ENCODE assay signal across 26 cellular contexts in the genomic region with DNA sequence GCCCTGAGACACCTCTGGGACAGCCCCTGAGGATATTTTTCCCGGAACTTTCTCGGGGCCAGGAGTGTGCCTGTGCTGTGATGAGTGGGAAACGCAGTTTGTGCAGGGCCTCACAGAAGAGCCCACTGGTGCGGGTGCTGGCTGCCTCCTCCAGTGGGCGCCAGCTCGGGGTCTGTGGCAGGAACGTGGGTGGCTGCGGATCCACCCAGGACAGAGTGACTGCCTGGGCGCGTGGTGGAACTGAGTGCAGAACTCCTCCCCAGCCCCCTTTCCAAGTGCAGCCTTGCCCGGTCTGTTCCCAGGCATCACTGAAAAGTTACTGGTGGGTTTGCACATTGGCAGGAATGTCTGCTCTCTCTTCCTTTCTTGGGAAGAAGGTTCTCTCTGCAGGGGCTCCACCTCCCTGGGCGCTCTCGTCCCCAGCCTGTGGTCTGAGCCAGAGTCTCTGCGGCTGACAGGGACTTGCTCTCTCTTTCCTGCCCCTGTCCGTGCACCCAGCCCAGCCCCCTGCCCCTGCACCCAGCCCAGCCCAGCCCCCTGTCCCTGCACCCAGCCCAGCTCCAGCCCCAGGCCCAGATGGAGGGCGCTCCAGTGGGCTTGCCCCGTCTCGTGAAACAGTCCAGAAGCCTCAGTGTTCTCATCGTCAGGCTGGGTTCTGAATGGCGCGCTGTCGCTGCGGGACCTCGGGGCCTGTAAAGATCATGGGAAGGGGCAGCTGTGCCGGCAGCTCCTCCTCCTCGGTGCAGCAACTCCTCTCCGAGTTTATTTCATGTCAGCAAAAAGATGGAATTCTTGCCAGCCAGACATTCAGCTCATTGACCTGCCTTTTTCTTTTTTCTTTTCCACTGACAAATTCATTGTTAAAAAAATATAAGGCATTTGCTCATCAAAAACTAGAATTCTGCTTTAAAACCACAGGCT.
DNase-seq lines count a peak whose midpoint lies in the region; ATAC-seq, FAIRE-seq and TF ChIP-seq lines count a peak whose summit lies in the region.
"Had no signal": no experiment of that assay in that cellular context is flagged by ENCODE, and none has a peak within 500 bp of the region (broad histone marks: within the 10 kb centered on the region; RNA-seq: fewer than 3 reads in every experiment).

No MANE protein-coding gene starts in this region.

- H3K4me1 Mint-ChIP-seq in GM23338 = no peaks in the 10 kb centered on the region; the same call in 2 of the 3 replicates

- H3K4me2 ChIP-seq in GM23338 = no peak overlapping the region
- H3K4me2 ChIP-seq in HepG2 (ENCODE audit: low read depth, low read length) = no peak overlapping the region

- BruUV-seq in A673 (replicated peaks; lab: Mats Ljungman, UMichigan) (no TSS peak), HepG2 (replicated peaks; lab: Mats Ljungman, UMichigan) (no TSS peak)

- H3K9me3 ChIP-seq in A673 (ENCODE audit: low read depth, low read length, poor library complexity, severe bottlenecking) = no peaks in the 10 kb centered on the region
- H3K9me3 ChIP-seq in HepG2 (ENCODE audit: low read length) = no peaks in the 10 kb centered on the region
- H3K9me3 ChIP-seq in tibial nerve = no peaks in the 10 kb centered on the region
- no peaks in the 10 kb centered on the region for H3K9me3 ChIP-seq in ovary
- H3K9me3 ChIP-seq: ascending aorta, thoracic aorta had no signal

- H3K27me3 ChIP-seq in A673 (replicated peaks; ENCODE audit: insufficient read depth, low read depth, low read length, poor library complexity) (no peaks in the 10 kb centered on the region), GM23338 (ENCODE audit: insufficient read depth) (no peaks in the 10 kb centered on the region), HepG2 (ENCODE audit: control insufficient read depth in 1 of 2, insufficient read depth in 2 of 2, low read length in 2 of 2) (no peaks in the 10 kb centered on the region), tibial nerve (no peaks in the 10 kb centered on the region), ovary (no peaks in the 10 kb centered on the region)
- H3K27me3 ChIP-seq: ascending aorta had no signal

- POLR2A ChIA-PET in A673 (lab: Charles Lee; ENCODE audit: low non-redundant PET) = no interaction called here
- POLR2A ChIA-PET in HepG2 (lab: Yijun Ruan, JAX) = no interaction called here

- H3K27ac Mint-ChIP-seq in GM23338 = no peak overlapping the region; the same call in 1 of the 2 replicates
- H3K27ac Mint-ChIP-seq: CD4-positive, alpha-beta T cell had no signal

- DNase-seq in A673 (ENCODE audit: low spot score) = no peak
- DNase-seq in GM23338 (ENCODE audit: low spot score) = no peak
- DNase-seq in astrocyte of the cerebellum (ENCODE audit: low read depth) = no peak
- DNase-seq in HepG2 (ENCODE audit: low spot score) = no peak
- no peak for DNase-seq in mesenteric fat pad (ENCODE audit: low spot score)
- no peak for DNase-seq in tibial nerve (ENCODE audit: low spot score in 2 of 2)
- DNase-seq in ovary = no peak
- DNase-seq: ACHN; activated CD8-positive, alpha-beta memory T cell treated with anti-CD3 and anti-CD28 coated beads for 24 hours; activated naive CD4-positive, alpha-beta T cell treated with anti-CD3 and anti-CD28 coated beads, Interleukin-2, amount 50 U/mL, for 16 hours; activated T-cell treated with anti-CD3 and anti-CD28 coated beads, Interleukin-2, amount 50 U/mL, for 48 hours; CD4-positive, alpha-beta T cell; DMS153; GF-D8; GM23248; NCI-H1092 treated with DMSO at 0.1 percent for 48 hours; NCI-H2029 treated with DMSO at 0.1 percent for 48 hours; NCI-H446 treated with DMSO at 0.1 percent for 48 hours; NK-92 treated with Interleukin-12 subunit alpha and Interleukin-12 subunit beta, amount 100 ng/mL, for 24 hours; occipital lobe; SW 1271 had no signal

- TF ChIP-seq EP300 in HepG2 (IDR thresholded peaks at IDR 0.05; ENCODE audit: low read depth in 2 of 2, low read length in 2 of 2) = no peak
- TF ChIP-seq EP300 in HepG2 (CRISPR knock-in tag; IDR thresholded peaks at IDR 0.05; ENCODE audit: borderline replicate concordance) = no peak
- no peak for TF ChIP-seq EP300 in tibial nerve (IDR thresholded peaks at IDR 0.05)
- TF ChIP-seq EP300 in ovary (IDR thresholded peaks at IDR 0.05) = no peak

- no peak overlapping the region for H3K9ac ChIP-seq in HepG2 (ENCODE audit: insufficient read depth, low read depth, low read length)
- H3K9ac ChIP-seq: GM23248 had no signal

- no peak overlapping the region for H3K4me3 Mint-ChIP-seq in GM23338
- H3K4me3 Mint-ChIP-seq: CD4-positive, alpha-beta T cell had no signal

- CTCF ChIA-PET in A673 (lab: Charles Lee) = no interaction called here
- CTCF ChIA-PET in HepG2 (lab: Yijun Ruan, JAX; ENCODE audit: low intra/inter-chr PET ratio, low total read pairs) = no interaction called here

- TF ChIP-seq POLR2A in HepG2 (IDR thresholded peaks at IDR 0.05; ENCODE audit: insufficient read depth in 1 of 2, low read depth in 2 of 2, low read length in 2 of 2) (no peak), tibial nerve (IDR thresholded peaks at IDR 0.05) (no peak), ovary (IDR thresholded peaks at IDR 0.05) (no peak)

- H3K4me3 ChIP-seq in A673 (ENCODE audit: low read depth, low read length, poor library complexity, severe bottlenecking) (no peak overlapping the region), GM23338 (no peak overlapping the region), astrocyte of the cerebellum (ENCODE audit: low read depth, low read length) (no peak overlapping the region), HepG2 (replicated peaks in 1 of 3; ENCODE audit: insufficient read depth in 1 of 3, low read depth in 2 of 3, low read length in 3 of 3) (no peak overlapping the region), tibial nerve (no peak overlapping the region), ovary (no peak overlapping the region)
- H3K4me3 ChIP-seq: ascending aorta, coronary artery, GM23248, thoracic aorta had no signal

- H3K4me1 ChIP-seq in A673 (ENCODE audit: insufficient read depth, low read length, poor library complexity, severe bottlenecking) (no peaks in the 10 kb centered on the region), GM23338 (ENCODE audit: insufficient read depth) (no peaks in the 10 kb centered on the region), HepG2 (ENCODE audit: insufficient read depth, low read length) (no peaks in the 10 kb centered on the region), tibial nerve (peaks cover 0 to 2% (median 0%) of the 10 kb centered on the region in 4 donors), ovary (ENCODE audit: insufficient read depth) (peaks cover 1% of the 10 kb centered on the region)

- FAIRE-seq in HepG2 (lab: Jason Lieb, UNC) = no peak
- FAIRE-seq: endometrium had no signal

- TF ChIP-seq RAD21 in HepG2 (CRISPR knock-in tag; IDR thresholded peaks at IDR 0.05) = no peak

- H3K36me3 Mint-ChIP-seq in GM23338 (ENCODE audit: low read depth) = peaks cover 11% of the 10 kb centered on the region

- H2AFZ ChIP-seq in GM23338 = no peak overlapping the region
- H2AFZ ChIP-seq in HepG2 (ENCODE audit: low read length) = no peak overlapping the region
- H2AFZ ChIP-seq: GM23248 had no signal

- H3K79me2 ChIP-seq in GM23338 (replicated peaks; ENCODE audit: insufficient read depth) (no peaks in the 10 kb centered on the region), HepG2 (ENCODE audit: insufficient read depth, low read length) (no peaks in the 10 kb centered on the region)

- intact Hi-C loops in A673 (cut with micrococcal nuclease; ENCODE audit: unreplicated experiment) = no loop called here
- intact Hi-C loops in HepG2 (cut with micrococcal nuclease; ENCODE audit: unreplicated experiment) = no loop called here
- intact Hi-C loops in ovary (cut with DNase I) = no loop called here

- 99% methylated on average over 13 of the region's 27 CpGs for WGBS in HepG2 (ENCODE audit: low lambda C conversion rate)
- WGBS in tibial nerve, 2 donors = 52 to 63% methylated on average over 20 to 27 of the region's 27 CpGs
- WGBS in ovary, 3 donors = 78 to 86% (median 79%) methylated on average over 25 to 27 of the region's 27 CpGs

- H3K9me3 Mint-ChIP-seq in GM23338 = no peaks in the 10 kb centered on the region
- H3K9me3 Mint-ChIP-seq: CD4-positive, alpha-beta T cell had no signal

- TF ChIP-seq CTCF in A673 (conservative IDR thresholded peaks at IDR 0.05; ENCODE audit: low read depth, low read length) (0 out of 2 replicates have a peak, but pooled peaks have one; percentile 11), GM23338 (conservative IDR thresholded peaks at IDR 0.05; ENCODE audit: low read depth in 2 of 2) (peak; percentile 24 to 29; a peak in 2 of 4 replicates), astrocyte of the cerebellum (IDR thresholded peaks at IDR 0.05; ENCODE audit: low read depth, low read length, missing control alignments) (peak; percentile 8), HepG2 (CRISPR knock-in tag; IDR thresholded peaks at IDR 0.05) (no peak), tibial nerve (IDR thresholded peaks at IDR 0.05) (no peak), ovary (IDR thresholded peaks at IDR 0.05) (no peak)

- H3K27me3 Mint-ChIP-seq in GM23338 (ENCODE audit: insufficient read depth, low read depth, poor library complexity) = peaks cover 10% of the 10 kb centered on the region
- H3K27me3 Mint-ChIP-seq: CD4-positive, alpha-beta T cell had no signal

- peak; percentile 18; the same call in 2 of the 3 replicates for ATAC-seq in GM23338
- ATAC-seq in HepG2 = no peak
- no peak for ATAC-seq in GM18868 (IDR thresholded peaks at IDR 0.05; ENCODE audit: unreplicated experiment)

- H3K9me2 ChIP-seq in GM23338 (ENCODE audit: insufficient read depth) = no peaks in the 10 kb centered on the region

- H3K27ac ChIP-seq in A673 (ENCODE audit: low read depth, low read length, poor library complexity, severe bottlenecking) (no peak overlapping the region), GM23338 (ENCODE audit: low read depth) (no peak overlapping the region), HepG2 (ENCODE audit: extremely low read length, insufficient read depth, low read length) (no peak overlapping the region), tibial nerve (no peak overlapping the region), ovary (no peak overlapping the region)
- H3K27ac ChIP-seq: ascending aorta, coronary artery, GM23248, thoracic aorta had no signal

- no peaks in the 10 kb centered on the region for H3F3A ChIP-seq in GM23338 (replicated peaks; ENCODE audit: low read depth)

- no peaks in the 10 kb centered on the region; the same call in 1 of the 2 replicates for H4K20me1 ChIP-seq in GM23338 (replicated peaks; ENCODE audit: insufficient read depth)
- no peaks in the 10 kb centered on the region for H4K20me1 ChIP-seq in HepG2 (ENCODE audit: insufficient read depth, low read length)

- in situ Hi-C loops in astrocyte of the cerebellum (cut with HindIII; ENCODE audit: low sequenced_read_pairs) (no loop called here), HepG2 (cut with HindIII; ENCODE audit: extremely low pct_ligation_motif_present, low pct_unique_long_range_greater_than_20kb) (no loop called here)

- H3K36me3 ChIP-seq in A673 (ENCODE audit: insufficient read depth, low read length, poor library complexity, severe bottlenecking) (no peaks in the 10 kb centered on the region), GM23338 (ENCODE audit: insufficient read depth) (no peaks in the 10 kb centered on the region), HepG2 (replicated peaks in 1 of 2; ENCODE audit: control insufficient read depth in 1 of 2, insufficient read depth in 2 of 2, low read length in 2 of 2) (peaks cover 16 to 35% of the 10 kb centered on the region in 2 experiments; a peak in 4 of 5 replicates), tibial nerve (peaks cover 0 to 86% (median 14%) of the 10 kb centered on the region in 3 donors), ovary (no peaks in the 10 kb centered on the region)

Comparison
In these comparisons a context has a peak if more than half of its experiments do, and no peak if none do; other contexts are left out.
1. CTCF ChIP-seq: peak in A673 (single experiment), GM23338 (2 of 2) and astrocyte of the cerebellum (single experiment); none in HepG2 (single experiment), tibial nerve (0 of 5) and ovary (0 of 3).